Comparison of ENCODE assay signal across 17 cellular contexts in genomic region chr4:189293459-189293858, GRCh38.
"Had no signal": no experiment of that assay in that cellular context is flagged by ENCODE, and none has a peak within 500 bp of the region (broad histone marks: within the 10 kb centered on the region; RNA-seq: fewer than 3 reads in every experiment).

No MANE protein-coding gene starts in this region.

- H3K9me3 ChIP-seq: SJSA1 had no signal

- H3K4me3 ChIP-seq: K562, SJSA1, SK-N-MC had no signal

- ATAC-seq: K562 had no signal

- H3K36me3 ChIP-seq: SJSA1 had no signal

- H3K27me3 ChIP-seq: SJSA1 had no signal

- DNase-seq: Kasumi-1, NCI-H1092 treated with DMSO at 0.1 percent for 48 hours, NCI-H1436, NCI-H187, NCI-H2029, NCI-H2081 treated with DMSO at 0.1 percent for 48 hours, NCI-H2171, NCI-H345, NCI-H446 treated with DMSO at 0.1 percent for 48 hours, NCI-H510A treated with DMSO at 0.1 percent for 48 hours, NCI-H526, Right ventricle myocardium superior, RPMI8226, SIG-M5 had no signal
